In genomic region chr13:27353653-27354052, GRCh38 we compare ENCODE assay signal across 1 cellular context.
TF ChIP-seq lines count a peak whose summit lies in the region.

No MANE protein-coding gene starts in this region.

TF ChIP-seq in GM23338, 12 proteins besides CTCF, POLR2A, EP300 and RAD21 (continued from another document):
- TF ChIP-seq, protein P1, sequence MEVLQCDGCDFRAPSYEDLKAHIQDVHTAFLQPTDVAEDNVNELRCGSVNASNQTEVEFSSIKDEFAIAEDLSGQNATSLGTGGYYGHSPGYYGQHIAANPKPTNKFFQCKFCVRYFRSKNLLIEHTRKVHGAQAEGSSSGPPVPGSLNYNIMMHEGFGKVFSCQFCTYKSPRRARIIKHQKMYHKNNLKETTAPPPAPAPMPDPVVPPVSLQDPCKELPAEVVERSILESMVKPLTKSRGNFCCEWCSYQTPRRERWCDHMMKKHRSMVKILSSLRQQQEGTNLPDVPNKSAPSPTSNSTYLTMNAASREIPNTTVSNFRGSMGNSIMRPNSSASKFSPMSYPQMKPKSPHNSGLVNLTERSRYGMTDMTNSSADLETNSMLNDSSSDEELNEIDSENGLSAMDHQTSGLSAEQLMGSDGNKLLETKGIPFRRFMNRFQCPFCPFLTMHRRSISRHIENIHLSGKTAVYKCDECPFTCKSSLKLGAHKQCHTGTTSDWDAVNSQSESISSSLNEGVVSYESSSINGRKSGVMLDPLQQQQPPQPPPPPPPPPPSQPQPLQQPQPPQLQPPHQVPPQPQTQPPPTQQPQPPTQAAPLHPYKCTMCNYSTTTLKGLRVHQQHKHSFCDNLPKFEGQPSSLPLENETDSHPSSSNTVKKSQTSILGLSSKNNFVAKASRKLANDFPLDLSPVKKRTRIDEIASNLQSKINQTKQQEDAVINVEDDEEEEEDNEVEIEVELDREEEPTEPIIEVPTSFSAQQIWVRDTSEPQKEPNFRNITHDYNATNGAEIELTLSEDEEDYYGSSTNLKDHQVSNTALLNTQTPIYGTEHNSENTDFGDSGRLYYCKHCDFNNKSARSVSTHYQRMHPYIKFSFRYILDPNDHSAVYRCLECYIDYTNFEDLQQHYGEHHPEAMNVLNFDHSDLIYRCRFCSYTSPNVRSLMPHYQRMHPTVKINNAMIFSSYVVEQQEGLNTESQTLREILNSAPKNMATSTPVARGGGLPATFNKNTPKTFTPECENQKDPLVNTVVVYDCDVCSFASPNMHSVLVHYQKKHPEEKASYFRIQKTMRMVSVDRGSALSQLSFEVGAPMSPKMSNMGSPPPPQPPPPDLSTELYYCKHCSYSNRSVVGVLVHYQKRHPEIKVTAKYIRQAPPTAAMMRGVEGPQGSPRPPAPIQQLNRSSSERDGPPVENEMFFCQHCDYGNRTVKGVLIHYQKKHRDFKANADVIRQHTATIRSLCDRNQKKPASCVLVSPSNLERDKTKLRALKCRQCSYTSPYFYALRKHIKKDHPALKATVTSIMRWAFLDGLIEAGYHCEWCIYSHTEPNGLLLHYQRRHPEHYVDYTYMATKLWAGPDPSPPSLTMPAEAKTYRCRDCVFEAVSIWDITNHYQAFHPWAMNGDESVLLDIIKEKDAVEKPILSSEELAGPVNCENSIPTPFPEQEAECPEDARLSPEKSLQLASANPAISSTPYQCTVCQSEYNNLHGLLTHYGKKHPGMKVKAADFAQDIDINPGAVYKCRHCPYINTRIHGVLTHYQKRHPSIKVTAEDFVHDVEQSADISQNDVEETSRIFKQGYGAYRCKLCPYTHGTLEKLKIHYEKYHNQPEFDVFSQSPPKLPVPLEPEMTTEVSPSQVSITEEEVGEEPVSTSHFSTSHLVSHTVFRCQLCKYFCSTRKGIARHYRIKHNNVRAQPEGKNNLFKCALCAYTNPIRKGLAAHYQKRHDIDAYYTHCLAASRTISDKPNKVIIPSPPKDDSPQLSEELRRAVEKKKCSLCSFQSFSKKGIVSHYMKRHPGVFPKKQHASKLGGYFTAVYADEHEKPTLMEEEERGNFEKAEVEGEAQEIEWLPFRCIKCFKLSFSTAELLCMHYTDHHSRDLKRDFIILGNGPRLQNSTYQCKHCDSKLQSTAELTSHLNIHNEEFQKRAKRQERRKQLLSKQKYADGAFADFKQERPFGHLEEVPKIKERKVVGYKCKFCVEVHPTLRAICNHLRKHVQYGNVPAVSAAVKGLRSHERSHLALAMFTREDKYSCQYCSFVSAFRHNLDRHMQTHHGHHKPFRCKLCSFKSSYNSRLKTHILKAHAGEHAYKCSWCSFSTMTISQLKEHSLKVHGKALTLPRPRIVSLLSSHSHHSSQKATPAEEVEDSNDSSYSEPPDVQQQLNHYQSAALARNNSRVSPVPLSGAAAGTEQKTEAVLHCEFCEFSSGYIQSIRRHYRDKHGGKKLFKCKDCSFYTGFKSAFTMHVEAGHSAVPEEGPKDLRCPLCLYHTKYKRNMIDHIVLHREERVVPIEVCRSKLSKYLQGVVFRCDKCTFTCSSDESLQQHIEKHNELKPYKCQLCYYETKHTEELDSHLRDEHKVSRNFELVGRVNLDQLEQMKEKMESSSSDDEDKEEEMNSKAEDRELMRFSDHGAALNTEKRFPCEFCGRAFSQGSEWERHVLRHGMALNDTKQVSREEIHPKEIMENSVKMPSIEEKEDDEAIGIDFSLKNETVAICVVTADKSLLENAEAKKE (CRISPR knock-in tag; IDR thresholded peaks at IDR 0.05) = no peak
- TF ChIP-seq POLR2AphosphoS5 (IDR thresholded peaks at IDR 0.05; ENCODE audit: low read depth) = no peak
- TF ChIP-seq EZH2phosphoT487 (IDR thresholded peaks at IDR 0.05; ENCODE audit: unreplicated experiment) = no peak
